8 cellular contexts compared by ENCODE assay signal in the genomic region with DNA sequence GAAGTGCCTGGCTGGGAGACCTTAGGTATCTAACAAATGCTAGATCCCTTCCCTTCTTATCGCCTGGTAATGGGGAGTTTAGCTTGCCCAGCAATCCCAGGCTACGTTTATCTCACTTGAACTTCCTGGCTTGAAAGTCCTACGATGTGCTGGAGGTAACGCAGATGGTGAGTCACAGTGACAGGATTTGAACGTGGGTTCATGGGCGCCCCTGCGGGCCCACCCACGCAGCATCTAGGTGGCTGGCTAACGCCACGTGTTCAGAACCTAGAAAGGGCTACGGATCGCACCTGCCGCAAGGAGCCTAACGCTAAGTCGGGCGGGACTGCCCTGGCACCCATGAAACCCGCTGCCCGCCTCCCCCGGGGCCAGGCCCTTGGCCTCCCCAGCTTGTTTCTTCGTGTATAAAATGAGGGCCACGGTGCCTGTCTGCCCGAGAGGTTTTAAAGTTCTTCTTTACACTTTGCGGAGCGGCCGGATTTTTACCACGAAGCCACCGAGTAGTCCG. TPM values are rescaled to one million over a fixed set of nuclear protein-coding genes. Genes with fewer than 3 reads are reported as not detected.
DNase-seq lines count a peak whose midpoint lies in the region; ATAC-seq and TF ChIP-seq lines count a peak whose summit lies in the region.

No MANE protein-coding gene starts in this region.

- H3K27me3 Mint-ChIP-seq in naive B cell = no peaks in the 10 kb centered on the region

- peak overlapping the region; percentile 99 for H3K27ac ChIP-seq in epithelial cell of prostate

- H3K36me3 Mint-ChIP-seq in naive B cell = no peaks in the 10 kb centered on the region

- peak; percentile 37 for DNase-seq in GM13977 (ENCODE audit: low spot score)
- DNase-seq in NCI-H226 = peak; percentile 99
- peak; percentile 83 for DNase-seq in activated CD8-positive, alpha-beta memory T cell treated with anti-CD3 and anti-CD28 coated beads, Interleukin-2, amount 50 U/mL, for 1 hour (ENCODE audit: extremely low read depth)
- DNase-seq in epithelial cell of prostate (ENCODE audit: low read depth, low spot score) = peak; percentile 74
- peak; percentile 86 for DNase-seq in naive B cell
- DNase-seq in stimulated activated naive CD4-positive, alpha-beta T cell (lab: John Stamatoyannopoulos, UW) = peak; percentile 82 to 97 (median 90)
- DNase-seq in epidermal melanocyte (ENCODE audit: insufficient read length, low spot score) = no peak

- peak; percentile 24 for ATAC-seq in HG02588 (IDR thresholded peaks at IDR 0.05; ENCODE audit: unreplicated experiment)
- ATAC-seq in naive B cell (ENCODE audit: low read depth in 2 of 2) = peak; percentile 58 to 59

- H3K9me3 Mint-ChIP-seq in naive B cell = no peaks in the 10 kb centered on the region

- no peak for TF ChIP-seq CTCF in GM13977 (IDR thresholded peaks at IDR 0.05; ENCODE audit: extremely low read depth, insufficient read depth, missing control alignments)

- H3K27ac Mint-ChIP-seq in naive B cell = peak overlapping the region in 5 of 6 donors; percentile 99 to 100 (median 100)

- peaks cover 48 to 81% (median 78%) of the 10 kb centered on the region in 3 donors for H3K4me1 Mint-ChIP-seq in naive B cell

- in situ Hi-C loops in GM13977 (cut with MboI; ENCODE audit: low pct_unique_long_range_greater_than_20kb, low sequenced_read_pairs, unreplicated experiment) = no loop called here

- H3K4me3 Mint-ChIP-seq in naive B cell = peak overlapping the region; percentile 90 to 98 (median 94)

RNA-seq across cellular contexts. Expression of a gene that starts 0.6 kb away (rescaled TPM):
- polyA plus RNA-seq in naive B cell (ENCODE audit: low read depth in 6 of 6) = 10 to 100 TPM; 53.6 to 88.0 (median 58.7) TPM
